In the genomic region with DNA sequence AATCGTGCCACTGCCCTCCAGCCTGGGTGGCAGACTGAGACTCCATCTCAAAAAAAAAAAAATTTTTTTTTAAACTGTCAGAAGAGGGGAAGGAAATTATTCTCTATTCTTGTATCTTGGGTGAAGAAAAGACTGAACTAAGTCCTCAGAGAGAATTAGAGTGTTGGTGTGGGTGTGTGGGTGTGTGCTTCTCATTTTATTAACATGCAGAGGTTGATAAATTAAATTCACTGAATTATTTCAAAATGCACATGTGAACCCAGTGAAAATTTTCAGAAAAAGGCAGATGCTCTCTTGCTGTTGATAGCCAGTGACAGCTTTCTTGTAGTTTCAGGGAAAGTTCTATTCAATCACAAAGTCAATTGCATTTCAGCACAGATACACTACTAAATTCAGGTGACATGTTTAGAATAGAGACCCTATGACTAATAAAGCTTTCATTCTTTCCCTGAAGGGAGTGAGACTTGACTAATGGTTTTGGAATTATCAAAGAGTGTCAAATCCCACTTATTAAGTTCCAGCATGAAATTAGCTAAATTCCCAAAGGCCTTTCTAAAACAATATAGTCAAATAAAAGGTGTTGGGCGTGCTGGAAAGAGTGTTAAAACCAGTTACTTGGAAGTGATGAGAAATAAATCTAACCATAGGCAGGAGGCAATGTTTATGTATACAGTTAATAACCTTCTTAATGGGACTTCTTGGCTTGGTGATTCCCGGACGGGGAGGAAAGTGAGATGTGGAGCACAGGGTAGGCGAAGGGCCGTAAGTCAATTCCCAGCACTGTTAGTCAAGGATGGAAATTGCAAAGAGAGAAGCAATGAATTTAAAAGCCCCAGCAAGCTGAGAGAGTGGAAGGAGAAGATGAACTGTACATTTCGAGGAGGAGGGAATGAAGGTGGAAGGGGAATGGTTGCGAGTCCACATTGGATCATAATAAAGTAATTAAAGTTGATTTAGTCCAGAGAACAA, we compare ENCODE assay signal across 2 cellular contexts.
TF ChIP-seq lines count a peak whose summit lies in the region.

No MANE protein-coding gene starts in this region.

TF ChIP-seq in SK-N-SH, 30 proteins besides CTCF, POLR2A, EP300 and RAD21:
- TF ChIP-seq PBX3 (IDR thresholded peaks at IDR 0.05) (peak; percentile 25; the same call in 1 of the 2 replicates), SIN3A (IDR thresholded peaks at IDR 0.05; ENCODE audit: borderline replicate concordance, low read depth, low read length) (no peak)

TF ChIP-seq in SK-N-SH treated with all-trans-retinoic acid at 6 μM for 48 hours, 23 proteins besides CTCF, POLR2A, EP300 and RAD21 (continued from another document):
- TF ChIP-seq, protein P1, sequence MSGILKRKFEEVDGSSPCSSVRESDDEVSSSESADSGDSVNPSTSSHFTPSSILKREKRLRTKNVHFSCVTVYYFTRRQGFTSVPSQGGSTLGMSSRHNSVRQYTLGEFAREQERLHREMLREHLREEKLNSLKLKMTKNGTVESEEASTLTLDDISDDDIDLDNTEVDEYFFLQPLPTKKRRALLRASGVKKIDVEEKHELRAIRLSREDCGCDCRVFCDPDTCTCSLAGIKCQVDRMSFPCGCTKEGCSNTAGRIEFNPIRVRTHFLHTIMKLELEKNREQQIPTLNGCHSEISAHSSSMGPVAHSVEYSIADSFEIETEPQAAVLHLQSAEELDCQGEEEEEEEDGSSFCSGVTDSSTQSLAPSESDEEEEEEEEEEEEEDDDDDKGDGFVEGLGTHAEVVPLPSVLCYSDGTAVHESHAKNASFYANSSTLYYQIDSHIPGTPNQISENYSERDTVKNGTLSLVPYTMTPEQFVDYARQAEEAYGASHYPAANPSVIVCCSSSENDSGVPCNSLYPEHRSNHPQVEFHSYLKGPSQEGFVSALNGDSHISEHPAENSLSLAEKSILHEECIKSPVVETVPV (CRISPR knock-in tag; IDR thresholded peaks at IDR 0.05) = no peak
- TF ChIP-seq POU6F1 (CRISPR knock-in tag; IDR thresholded peaks at IDR 0.05; ENCODE audit: borderline replicate concordance, low read depth) (no peak), PATZ1 (CRISPR knock-in tag; IDR thresholded peaks at IDR 0.05; ENCODE audit: borderline replicate concordance) (no peak), ESRRG (CRISPR knock-in tag; IDR thresholded peaks at IDR 0.05) (no peak), OSR1 (CRISPR knock-in tag; IDR thresholded peaks at IDR 0.05) (no peak), ZNF8 (CRISPR knock-in tag; IDR thresholded peaks at IDR 0.05) (no peak), TOX (CRISPR knock-in tag; IDR thresholded peaks at IDR 0.05; ENCODE audit: borderline replicate concordance) (no peak), PPARA (CRISPR knock-in tag; IDR thresholded peaks at IDR 0.05; ENCODE audit: borderline replicate concordance) (no peak), BACH2 (CRISPR knock-in tag; IDR thresholded peaks at IDR 0.05; ENCODE audit: borderline replicate concordance) (no peak), ISL1 (CRISPR knock-in tag; IDR thresholded peaks at IDR 0.05) (no peak), ARNTL (CRISPR knock-in tag; IDR thresholded peaks at IDR 0.05; ENCODE audit: borderline replicate concordance, low read depth) (no peak), SNAI2 (CRISPR knock-in tag; IDR thresholded peaks at IDR 0.05) (no peak), TCF4 (CRISPR knock-in tag; IDR thresholded peaks at IDR 0.05; ENCODE audit: borderline replicate concordance) (no peak)
- TF ChIP-seq, protein P2, sequence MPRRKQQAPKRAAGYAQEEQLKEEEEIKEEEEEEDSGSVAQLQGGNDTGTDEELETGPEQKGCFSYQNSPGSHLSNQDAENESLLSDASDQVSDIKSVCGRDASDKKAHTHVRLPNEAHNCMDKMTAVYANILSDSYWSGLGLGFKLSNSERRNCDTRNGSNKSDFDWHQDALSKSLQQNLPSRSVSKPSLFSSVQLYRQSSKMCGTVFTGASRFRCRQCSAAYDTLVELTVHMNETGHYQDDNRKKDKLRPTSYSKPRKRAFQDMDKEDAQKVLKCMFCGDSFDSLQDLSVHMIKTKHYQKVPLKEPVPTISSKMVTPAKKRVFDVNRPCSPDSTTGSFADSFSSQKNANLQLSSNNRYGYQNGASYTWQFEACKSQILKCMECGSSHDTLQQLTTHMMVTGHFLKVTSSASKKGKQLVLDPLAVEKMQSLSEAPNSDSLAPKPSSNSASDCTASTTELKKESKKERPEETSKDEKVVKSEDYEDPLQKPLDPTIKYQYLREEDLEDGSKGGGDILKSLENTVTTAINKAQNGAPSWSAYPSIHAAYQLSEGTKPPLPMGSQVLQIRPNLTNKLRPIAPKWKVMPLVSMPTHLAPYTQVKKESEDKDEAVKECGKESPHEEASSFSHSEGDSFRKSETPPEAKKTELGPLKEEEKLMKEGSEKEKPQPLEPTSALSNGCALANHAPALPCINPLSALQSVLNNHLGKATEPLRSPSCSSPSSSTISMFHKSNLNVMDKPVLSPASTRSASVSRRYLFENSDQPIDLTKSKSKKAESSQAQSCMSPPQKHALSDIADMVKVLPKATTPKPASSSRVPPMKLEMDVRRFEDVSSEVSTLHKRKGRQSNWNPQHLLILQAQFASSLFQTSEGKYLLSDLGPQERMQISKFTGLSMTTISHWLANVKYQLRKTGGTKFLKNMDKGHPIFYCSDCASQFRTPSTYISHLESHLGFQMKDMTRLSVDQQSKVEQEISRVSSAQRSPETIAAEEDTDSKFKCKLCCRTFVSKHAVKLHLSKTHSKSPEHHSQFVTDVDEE (CRISPR knock-in tag; IDR thresholded peaks at IDR 0.05) = no peak
TF ChIP-seq in SK-N-SH treated with all-trans-retinoic acid at 6 μM for 48 hours: peak in this region for 0.
